In the genomic region with DNA sequence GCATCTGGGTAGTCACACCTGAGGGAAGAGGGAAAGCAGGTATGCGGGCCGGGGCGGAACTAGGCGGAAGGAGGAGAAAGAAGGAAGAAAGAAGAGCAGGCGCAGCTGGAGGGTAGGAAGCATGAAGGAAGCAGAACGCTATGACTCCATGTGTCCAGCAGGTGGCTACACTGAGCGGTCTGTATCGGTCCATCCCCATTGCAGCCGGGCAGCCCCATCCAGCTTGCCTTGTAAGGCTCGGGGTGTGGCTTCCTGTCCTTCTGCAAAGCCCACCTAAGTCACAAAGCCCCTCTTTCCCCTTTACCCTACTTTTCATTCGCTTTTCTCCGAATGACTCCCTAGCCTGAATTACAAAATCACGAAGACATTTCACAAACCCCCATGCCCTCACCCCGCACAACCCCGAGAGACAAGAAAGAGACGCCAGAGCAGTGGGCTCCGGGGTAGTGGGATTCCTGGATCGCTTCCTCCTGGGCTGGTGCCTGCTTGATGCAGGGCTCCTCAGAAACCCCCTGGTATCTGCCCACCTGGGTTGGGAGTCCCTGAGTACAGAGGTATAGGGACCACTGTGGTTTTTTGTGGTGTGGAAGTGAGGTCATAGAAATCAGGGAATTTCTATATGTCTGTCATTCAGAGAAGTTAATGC, we compare ENCODE assay signal across 9 cellular contexts. TPM values are rescaled to one million over a fixed set of nuclear protein-coding genes. Genes with fewer than 3 reads are reported as not detected.
DNase-seq lines count a peak whose midpoint lies in the region; ATAC-seq and TF ChIP-seq lines count a peak whose summit lies in the region.
"Had no signal": no experiment of that assay in that cellular context is flagged by ENCODE, and none has a peak within 500 bp of the region (broad histone marks: within the 10 kb centered on the region; RNA-seq: fewer than 3 reads in every experiment).

No MANE protein-coding gene starts in this region.

- H3K27me3 ChIP-seq in CD8-positive, alpha-beta memory T cell (ENCODE audit: insufficient read depth, low read length, poor library complexity, severe bottlenecking) = no peaks in the 10 kb centered on the region
- peaks cover 31% of the 10 kb centered on the region for H3K27me3 ChIP-seq in foreskin keratinocyte
- peaks cover 0 to 33% of the 10 kb centered on the region in 2 donors for H3K27me3 ChIP-seq in tibial artery

- no peak overlapping the region for H3K27ac ChIP-seq in CD8-positive, alpha-beta memory T cell (ENCODE audit: low read depth, low read length)
- no peak overlapping the region for H3K27ac ChIP-seq in foreskin keratinocyte
- no peak overlapping the region for H3K27ac ChIP-seq in tibial artery

- no peak overlapping the region for H3K4me3 ChIP-seq in CD8-positive, alpha-beta memory T cell (ENCODE audit: low read length)
- no peak overlapping the region for H3K4me3 ChIP-seq in tibial artery

- intact Hi-C loops in tibial artery (cut with DNase I; ENCODE audit: low total_unique reads) = no loop called here

- no peaks in the 10 kb centered on the region for H3K9me3 ChIP-seq in CD8-positive, alpha-beta memory T cell (ENCODE audit: low read length)
- no peaks in the 10 kb centered on the region for H3K9me3 ChIP-seq in tibial artery

- no peaks in the 10 kb centered on the region for H3K36me3 Mint-ChIP-seq in CD8-positive, alpha-beta memory T cell
- H3K36me3 Mint-ChIP-seq in activated T-helper 17 cell treated with anti-CD3 and anti-CD28 coated beads, Interleukin-2, amount 50 U/mL, for 72 hours (ENCODE audit: low read depth) = no peaks in the 10 kb centered on the region
- H3K36me3 Mint-ChIP-seq: activated naive CD8-positive, alpha-beta T cell had no signal

- no peaks in the 10 kb centered on the region for H3K9me3 Mint-ChIP-seq in CD8-positive, alpha-beta memory T cell
- H3K9me3 Mint-ChIP-seq in activated T-helper 17 cell treated with anti-CD3 and anti-CD28 coated beads, Interleukin-2, amount 50 U/mL, for 72 hours = no peaks in the 10 kb centered on the region

- peak overlapping the region in 1 of 7 donors; percentile 12 for H3K4me3 Mint-ChIP-seq in CD8-positive, alpha-beta memory T cell
- peak overlapping the region; percentile 22 for H3K4me3 Mint-ChIP-seq in activated T-helper 17 cell treated with anti-CD3 and anti-CD28 coated beads, Interleukin-2, amount 50 U/mL, for 72 hours
- H3K4me3 Mint-ChIP-seq: activated naive CD8-positive, alpha-beta T cell had no signal

- peaks cover 3% of the 10 kb centered on the region for H3K4me1 ChIP-seq in CD8-positive, alpha-beta memory T cell (ENCODE audit: insufficient read depth, low read length)
- H3K4me1 ChIP-seq in foreskin keratinocyte (no peaks in the 10 kb centered on the region), tibial artery (no peaks in the 10 kb centered on the region)

- peak; percentile 29 to 64 (median 40) for DNase-seq in CD8-positive, alpha-beta memory T cell
- peak; percentile 66 for DNase-seq in HT1080 (ENCODE audit: low read depth)
- peak; percentile 13 to 42 for DNase-seq in foreskin keratinocyte
- no peak for DNase-seq in omental fat pad (ENCODE audit: low spot score)
- peak; percentile 38 to 68 for DNase-seq in tibial artery

- H3K27ac Mint-ChIP-seq in CD8-positive, alpha-beta memory T cell = peak overlapping the region in 2 of 8 donors; percentile 58 to 77
- peak overlapping the region; percentile 56 for H3K27ac Mint-ChIP-seq in activated T-helper 17 cell treated with anti-CD3 and anti-CD28 coated beads, Interleukin-2, amount 50 U/mL, for 72 hours
- H3K27ac Mint-ChIP-seq: activated naive CD8-positive, alpha-beta T cell had no signal

- POLR2A ChIA-PET in CD8-positive, alpha-beta memory T cell (lab: Charles Lee) = no interaction called here

- TF ChIP-seq CTCF in foreskin keratinocyte (conservative IDR thresholded peaks at IDR 0.05) (peak; percentile 79), omental fat pad (IDR thresholded peaks at IDR 0.05) (peak in 1 of 3 donors; percentile 35), tibial artery (IDR thresholded peaks at IDR 0.05) (peak; percentile 64 to 72)

- H3K4me1 Mint-ChIP-seq in CD8-positive, alpha-beta memory T cell = peaks cover 9 to 10% (median 10%) of the 10 kb centered on the region in 3 donors
- H3K4me1 Mint-ChIP-seq in activated T-helper 17 cell treated with anti-CD3 and anti-CD28 coated beads, Interleukin-2, amount 50 U/mL, for 72 hours = peaks cover 8% of the 10 kb centered on the region

- CTCF ChIA-PET in CD8-positive, alpha-beta memory T cell (lab: Charles Lee) = interaction anchor here (0.9 to 2.3 kb wide), 9 partner anchors 9 to 493 kb away, joined by 3 to 19 read pairs (median 3); a partner anchor contains a TSS

- no peaks in the 10 kb centered on the region for H3K36me3 ChIP-seq in CD8-positive, alpha-beta memory T cell (ENCODE audit: insufficient read depth, low read length)
- no peaks in the 10 kb centered on the region for H3K36me3 ChIP-seq in tibial artery

- ATAC-seq in GM19395 (IDR thresholded peaks at IDR 0.05; ENCODE audit: unreplicated experiment) (peak; percentile 86), foreskin keratinocyte (peak; percentile 90), omental fat pad (ENCODE audit: low FRiP score) (peak; percentile 65)
- ATAC-seq in activated T-helper 17 cell treated with anti-CD3 and anti-CD28 coated beads, Interleukin-2, amount 50 U/mL, for 72 hours (replicated peaks) = peak; percentile 85

- peaks cover 2 to 9% of the 10 kb centered on the region in 2 donors for H3K27me3 Mint-ChIP-seq in CD8-positive, alpha-beta memory T cell
- peaks cover 9% of the 10 kb centered on the region for H3K27me3 Mint-ChIP-seq in activated T-helper 17 cell treated with anti-CD3 and anti-CD28 coated beads, Interleukin-2, amount 50 U/mL, for 72 hours
- H3K27me3 Mint-ChIP-seq: activated naive CD8-positive, alpha-beta T cell had no signal

TF ChIP-seq in PFSK-1, 5 proteins besides CTCF, POLR2A, EP300 and RAD21:
- peak; percentile 44 for TF ChIP-seq FOXP2 (optimal IDR thresholded peaks at IDR 0.05; ENCODE audit: borderline replicate concordance, extremely low read depth, extremely low read length, insufficient read depth)
- TF ChIP-seq TAF1 (IDR thresholded peaks at IDR 0.05; ENCODE audit: borderline replicate concordance, insufficient read depth, low read length) = no peak

RNA-seq across cellular contexts. Expression of a gene that starts 39.9 kb away (rescaled TPM):
- total RNA-seq in CD8-positive, alpha-beta memory T cell = 10 to 100 TPM; 31.4 to 32.3 TPM
- 15.0 TPM for polyA plus RNA-seq in CD8-positive, alpha-beta memory T cell
- 22.9 and 27.9 TPM in 2 replicates for total RNA-seq in HT1080 (2014; rRNA removed; shearing (Covaris generic))
- 20.1 and 21.8 TPM in 2 replicates for polyA plus RNA-seq in HT1080 (2015; cell fraction: cytosol; rRNA removed)
- polyA plus RNA-seq in HT1080 (2015; cell fraction: nucleus; rRNA removed) = 19.3 and 20.0 TPM in 2 replicates
- 10.4 TPM for polyA plus RNA-seq in PFSK-1 (2012; ENCODE audit: insufficient read length, low read depth)
- total RNA-seq in activated T-helper 17 cell treated with anti-CD3 and anti-CD28 coated beads, Interleukin-2, amount 50 U/mL, for 72 hours = 10 to 100 TPM; 22.0 to 28.7 TPM
- total RNA-seq in foreskin keratinocyte (21.7 and 22.7 TPM in 2 replicates), omental fat pad (10 to 100 TPM in 3 of 4 donors, 1 to 10 TPM in 1; 9.7 to 18.8 (median 12.0) TPM)
- 17.9 and 22.5 TPM in 2 replicates for polyA plus RNA-seq in foreskin keratinocyte

RNA-seq across cellular contexts. Expression of a gene that starts 55.0 kb away (rescaled TPM):
- 100 to 1,000 TPM; 118 to 124 TPM for total RNA-seq in CD8-positive, alpha-beta memory T cell
- polyA plus RNA-seq in CD8-positive, alpha-beta memory T cell = 47.6 TPM
- total RNA-seq in HT1080 (2014; rRNA removed; shearing (Covaris generic)) = 105 and 106 TPM in 2 replicates
- 96.1 and 103 TPM in 2 replicates for polyA plus RNA-seq in HT1080 (2015; cell fraction: cytosol; rRNA removed)
- polyA plus RNA-seq in HT1080 (2015; cell fraction: nucleus; rRNA removed) = 67.9 and 72.8 TPM in 2 replicates
- polyA plus RNA-seq in PFSK-1 (2012; ENCODE audit: insufficient read length, low read depth) = 138 TPM
- total RNA-seq in activated T-helper 17 cell treated with anti-CD3 and anti-CD28 coated beads, Interleukin-2, amount 50 U/mL, for 72 hours = 10 to 100 TPM; 66.4 to 98.1 TPM
- total RNA-seq in foreskin keratinocyte = 59.8 and 63.0 TPM in 2 replicates
- 49.1 and 55.8 TPM in 2 replicates for polyA plus RNA-seq in foreskin keratinocyte
- total RNA-seq in omental fat pad = 10 to 100 TPM; 23.5 to 83.9 (median 54.6) TPM

RNA-seq across cellular contexts. Expression of a gene that starts 58.8 kb away (rescaled TPM):
- not detected for total RNA-seq in CD8-positive, alpha-beta memory T cell
- not detected for polyA plus RNA-seq in CD8-positive, alpha-beta memory T cell
- 0.23 TPM in 1 of 2 replicates, not detected in the other for total RNA-seq in HT1080 (2014; rRNA removed; shearing (Covaris generic))
- 0.45 TPM in 1 of 2 replicates, not detected in the other for polyA plus RNA-seq in HT1080 (2015; cell fraction: cytosol; rRNA removed)
- 0.14 and 0.20 TPM in 2 replicates for polyA plus RNA-seq in HT1080 (2015; cell fraction: nucleus; rRNA removed)
- polyA plus RNA-seq in PFSK-1 (2012; ENCODE audit: insufficient read length, low read depth) = not detected
- not detected for total RNA-seq in activated T-helper 17 cell treated with anti-CD3 and anti-CD28 coated beads, Interleukin-2, amount 50 U/mL, for 72 hours
- not detected in 2 replicates for total RNA-seq in foreskin keratinocyte
- polyA plus RNA-seq in foreskin keratinocyte = not detected in 2 replicates
- total RNA-seq in omental fat pad = not detected
